In genomic region chr12:69331846-69332684, GRCh38 we compare ENCODE assay signal across 11 cellular contexts. TPM values are rescaled to one million over a fixed set of nuclear protein-coding genes. Genes with fewer than 3 reads are reported as not detected.
DNase-seq lines count a peak whose midpoint lies in the region; ATAC-seq and TF ChIP-seq lines count a peak whose summit lies in the region.
"Had no signal": no experiment of that assay in that cellular context is flagged by ENCODE, and none has a peak within 500 bp of the region (broad histone marks: within the 10 kb centered on the region; RNA-seq: fewer than 3 reads in every experiment).

No MANE protein-coding gene starts in this region.

- no peaks in the 10 kb centered on the region for H3K9me3 Mint-ChIP-seq in activated T-cell treated with anti-CD3 and anti-CD28 coated beads, Interleukin-2, amount 50 U/mL, for 72 hours
- no peaks in the 10 kb centered on the region for H3K9me3 Mint-ChIP-seq in activated CD8-positive, alpha-beta T cell treated with anti-CD3 and anti-CD28 coated beads for 36 hours

- no peaks in the 10 kb centered on the region for H3K9me3 ChIP-seq in right lobe of liver
- H3K9me3 ChIP-seq in stomach = no peaks in the 10 kb centered on the region
- H3K9me3 ChIP-seq: BE2C had no signal

- no peak for TF ChIP-seq EP300 in stomach (IDR thresholded peaks at IDR 0.05)

- TF ChIP-seq CTCF in activated CD8-positive, alpha-beta T cell treated with anti-CD3 and anti-CD28 coated beads for 36 hours (IDR thresholded peaks at IDR 0.05) = no peak
- TF ChIP-seq CTCF in right lobe of liver (IDR thresholded peaks at IDR 0.05) = no peak
- TF ChIP-seq CTCF in stomach (IDR thresholded peaks at IDR 0.05) = no peak

- WGBS in right lobe of liver (ENCODE audit: insufficient coverage, low coverage, low lambda C conversion rate, missing lambda C conversion rate) = 22% methylated on average over 20 of the region's 20 CpGs
- WGBS in stomach, 5 donors = 18 to 43% (median 31%) methylated on average over 20 of the region's 20 CpGs

- peaks cover 55% of the 10 kb centered on the region for H3K4me1 Mint-ChIP-seq in activated T-cell treated with anti-CD3 and anti-CD28 coated beads, Interleukin-2, amount 50 U/mL, for 72 hours (ENCODE audit: low read depth)
- peaks cover 42% of the 10 kb centered on the region for H3K4me1 Mint-ChIP-seq in activated CD8-positive, alpha-beta T cell treated with anti-CD3 and anti-CD28 coated beads for 36 hours (ENCODE audit: low read depth)

- TF ChIP-seq POLR2A in right lobe of liver (IDR thresholded peaks at IDR 0.05) (no peak), stomach (IDR thresholded peaks at IDR 0.05) (no peak)

- peak overlapping the region; percentile 86 to 91 for H3K4me3 Mint-ChIP-seq in activated T-cell treated with anti-CD3 and anti-CD28 coated beads, Interleukin-2, amount 50 U/mL, for 72 hours
- H3K4me3 Mint-ChIP-seq in activated CD8-positive, alpha-beta T cell treated with anti-CD3 and anti-CD28 coated beads for 36 hours = peak overlapping the region; percentile 75

- POLR2A ChIA-PET in activated CD8-positive, alpha-beta T cell treated with anti-CD3 and anti-CD28 coated beads for 36 hours (lab: Charles Lee) = interaction anchor here (0.8 to 2.3 kb wide), 5 partner anchors 9 to 272 kb away, joined by 3 to 8 read pairs (median 5); no protein-coding TSS in a partner anchor

- ATAC-seq in activated T-cell treated with anti-CD3 and anti-CD28 coated beads, Interleukin-2, amount 50 U/mL, for 72 hours (replicated peaks in 1 of 2) = no peak
- no peak for ATAC-seq in activated CD8-positive, alpha-beta T cell treated with anti-CD3 and anti-CD28 coated beads for 36 hours
- ATAC-seq in right lobe of liver (peak; percentile 18 to 37 (median 28)), GM18870 (IDR thresholded peaks at IDR 0.05; ENCODE audit: unreplicated experiment) (no peak), GM18867 (IDR thresholded peaks at IDR 0.05; ENCODE audit: unreplicated experiment) (no peak)
- ATAC-seq: HCT116 had no signal

- CTCF ChIA-PET in activated CD8-positive, alpha-beta T cell treated with anti-CD3 and anti-CD28 coated beads for 36 hours (lab: Charles Lee) = interaction anchor here (1.2 to 7.0 kb wide), 5 partner anchors 10 to 239 kb away, joined by 3 to 39 read pairs (median 4); no protein-coding TSS in a partner anchor

- no peaks in the 10 kb centered on the region for H3K27me3 ChIP-seq in right lobe of liver
- no peaks in the 10 kb centered on the region for H3K27me3 ChIP-seq in stomach

- H3K27me3 Mint-ChIP-seq in activated T-cell treated with anti-CD3 and anti-CD28 coated beads, Interleukin-2, amount 50 U/mL, for 72 hours (ENCODE audit: low read depth) = no peaks in the 10 kb centered on the region
- no peaks in the 10 kb centered on the region for H3K27me3 Mint-ChIP-seq in activated CD8-positive, alpha-beta T cell treated with anti-CD3 and anti-CD28 coated beads for 36 hours

- H3K4me1 ChIP-seq in right lobe of liver = peaks cover 0 to 15% (median 9%) of the 10 kb centered on the region in 4 donors
- H3K4me1 ChIP-seq in stomach = peaks cover 5 to 41% (median 24%) of the 10 kb centered on the region in 4 donors
- H3K4me1 ChIP-seq: BE2C had no signal

- H3K36me3 ChIP-seq in right lobe of liver (no peaks in the 10 kb centered on the region), stomach (no peaks in the 10 kb centered on the region)
- H3K36me3 ChIP-seq: BE2C had no signal

- peak overlapping the region; percentile 81 to 82 (median 81) for H3K27ac ChIP-seq in right lobe of liver
- H3K27ac ChIP-seq in stomach = peak overlapping the region; percentile 80 to 95 (median 84)

- peak overlapping the region; percentile 97 for H3K27ac Mint-ChIP-seq in activated T-cell treated with anti-CD3 and anti-CD28 coated beads, Interleukin-2, amount 50 U/mL, for 72 hours
- H3K27ac Mint-ChIP-seq in activated CD8-positive, alpha-beta T cell treated with anti-CD3 and anti-CD28 coated beads for 36 hours = peak overlapping the region; percentile 87

- intact Hi-C loops in activated CD8-positive, alpha-beta T cell treated with anti-CD3 and anti-CD28 coated beads for 36 hours (cut with micrococcal nuclease) = no loop called here
- intact Hi-C loops in right lobe of liver (cut with DNase I) = no loop called here
- intact Hi-C loops in stomach (cut with DNase I; ENCODE audit: low total_unique reads) = no loop called here

- H3K36me3 Mint-ChIP-seq in activated T-cell treated with anti-CD3 and anti-CD28 coated beads, Interleukin-2, amount 50 U/mL, for 72 hours (ENCODE audit: insufficient read depth in 2 of 2) = no peaks in the 10 kb centered on the region
- H3K36me3 Mint-ChIP-seq in activated CD8-positive, alpha-beta T cell treated with anti-CD3 and anti-CD28 coated beads for 36 hours (ENCODE audit: low read depth) = no peaks in the 10 kb centered on the region

- H3K4me3 ChIP-seq in right lobe of liver = peak overlapping the region; percentile 45 to 57 (median 47)
- H3K4me3 ChIP-seq in stomach = peak overlapping the region; percentile 41 to 50 (median 46)

- no peak for DNase-seq in activated T-cell treated with anti-CD3 and anti-CD28 coated beads, Interleukin-2, amount 50 U/mL, for 72 hours
- no peak for DNase-seq in activated T-cell treated with anti-CD3 and anti-CD28 coated beads, Interleukin-2, amount 50 U/mL, for 1 hour
- DNase-seq in activated CD8-positive, alpha-beta T cell treated with anti-CD3 and anti-CD28 coated beads for 36 hours = no peak
- no peak for DNase-seq in right lobe of liver
- no peak for DNase-seq in stomach
- no peak for DNase-seq in GOT3 (lab: John Stamatoyannopoulos, UW)
- DNase-seq: BE2C, NCI-H748 treated with DMSO at 0.1 percent for 48 hours had no signal

RNA-seq across cellular contexts. Expression of gene LYZ, which starts 16.1 kb away (rescaled TPM):
- total RNA-seq in activated T-cell treated with anti-CD3 and anti-CD28 coated beads, Interleukin-2, amount 50 U/mL, for 72 hours = under 1 TPM in 1 of 2 donors, not detected in 1; 0.37 TPM
- total RNA-seq in activated CD8-positive, alpha-beta T cell treated with anti-CD3 and anti-CD28 coated beads for 36 hours = not detected
- total RNA-seq in right lobe of liver (10 to 100 TPM in 5 of 6 experiments, 1 to 10 TPM in 1; 3.5 to 69.9 (median 18.8) TPM), stomach (1,000 to 10,000 TPM in 1 of 5 donors, 100 to 1,000 TPM in 2, 10 to 100 TPM in 2; 24.0 to 2,662 (median 177) TPM)
- 100 to 1,000 TPM; 134 to 541 (median 503) TPM for polyA plus RNA-seq in stomach

RNA-seq across cellular contexts. Expression of gene YEATS4, which starts 27.5 kb away (rescaled TPM):
- 10 to 100 TPM; 49.3 to 54.5 TPM for total RNA-seq in activated T-cell treated with anti-CD3 and anti-CD28 coated beads, Interleukin-2, amount 50 U/mL, for 72 hours
- total RNA-seq in activated CD8-positive, alpha-beta T cell treated with anti-CD3 and anti-CD28 coated beads for 36 hours = 10 to 100 TPM; 54.0 to 60.9 TPM
- 10 to 100 TPM in 2 of 6 experiments, 1 to 10 TPM in 4; 2.9 to 17.3 (median 5.8) TPM for total RNA-seq in right lobe of liver
- 10 to 100 TPM in 4 of 5 donors, not detected in 1; 10.3 to 26.8 (median 20.7) TPM for total RNA-seq in stomach
- polyA plus RNA-seq in stomach = 10 to 100 TPM; 12.2 to 22.3 (median 12.5) TPM

Comparison
In these comparisons a context has a peak if more than half of its experiments do, and no peak if none do; other contexts are left out.
1. ATAC-seq: peak in right lobe of liver (4 of 4); none in activated T-cell treated with anti-CD3 and anti-CD28 coated beads, Interleukin-2, amount 50 U/mL, for 72 hours (0 of 2), activated CD8-positive, alpha-beta T cell treated with anti-CD3 and anti-CD28 coated beads for 36 hours (single experiment), GM18870 (single experiment) and GM18867 (single experiment).